8 cellular contexts compared by ENCODE assay signal in the genomic region with DNA sequence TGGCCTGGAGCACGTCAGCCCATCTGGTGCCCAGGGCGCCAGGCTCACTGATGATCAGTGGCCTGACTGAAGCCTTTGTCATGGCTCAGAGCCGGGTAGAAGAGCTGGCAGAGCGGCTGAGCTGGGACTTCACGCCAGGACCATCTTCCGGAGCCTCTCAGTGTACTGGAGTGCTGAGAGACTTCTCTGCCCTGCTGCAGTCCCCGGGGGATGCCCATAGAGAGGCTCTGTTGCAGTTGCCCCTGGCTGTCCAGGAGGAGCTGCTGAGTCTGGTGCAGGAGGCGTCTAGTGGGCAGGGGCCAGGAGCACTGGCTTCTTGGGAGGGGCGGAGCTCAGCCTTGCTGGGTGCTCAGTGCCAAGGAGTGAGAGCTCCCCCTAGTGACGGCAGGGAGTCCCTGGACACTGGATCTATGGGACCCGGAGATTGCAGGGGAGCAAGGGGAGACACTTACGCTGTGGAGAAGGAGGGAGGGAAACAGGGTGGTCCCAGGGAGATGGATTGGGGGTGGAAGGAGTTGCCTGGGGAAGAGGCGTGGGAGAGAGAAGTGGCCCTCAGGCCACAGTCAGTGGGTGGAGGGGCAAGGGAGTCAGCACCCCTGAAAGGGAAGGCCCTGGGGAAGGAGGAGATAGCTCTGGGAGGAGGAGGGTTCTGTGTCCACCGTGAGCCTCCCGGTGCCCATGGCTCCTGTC. TPM values are rescaled to one million over a fixed set of nuclear protein-coding genes. Genes with fewer than 3 reads are reported as not detected.
DNase-seq lines count a peak whose midpoint lies in the region; ATAC-seq, FAIRE-seq and TF ChIP-seq lines count a peak whose summit lies in the region.

No MANE protein-coding gene starts in this region.

- H3K27ac ChIP-seq in caudate nucleus (ENCODE audit: low read depth, low read length) = no peak overlapping the region
- peak overlapping the region; percentile 94 for H3K27ac ChIP-seq in keratinocyte (ENCODE audit: control insufficient read depth, insufficient read depth, low read length)

- DNase-seq in AG10803 (ENCODE audit: low read depth) (peak; percentile 94), NCI-H2227 treated with DMSO at 0.1 percent for 48 hours (lab: John Stamatoyannopoulos, UW) (peak; percentile 86), activated B cell treated with CpG ODN at 0.5 μM for 24 hours (peak; percentile 73), caudate nucleus (lab: John Stamatoyannopoulos, UW) (peak in 54 of 61 donors; percentile 16 to 91 (median 52)), keratinocyte (ENCODE audit: low read depth, low spot score) (peak; percentile 86)
- DNase-seq in stimulated activated CD4-positive, alpha-beta T cell treated with anti-CD3 and anti-CD28 coated beads, Interleukin-15, amount 100 ng/mL, for 24 hours = peak; percentile 96

- dilution Hi-C loops in keratinocyte (cut with MboI; ENCODE audit: extremely low pct_ligation_motif_present, low sequenced_read_pairs) = no loop called here

- H4K20me1 ChIP-seq in keratinocyte (ENCODE audit: control insufficient read depth, extremely low read depth, insufficient read depth, low read length) = no peaks in the 10 kb centered on the region

- ATAC-seq in GM18873 (IDR thresholded peaks at IDR 0.05; ENCODE audit: low FRiP score, unreplicated experiment) = peak; percentile 52
- peak; percentile 48 for ATAC-seq in HG03159 (IDR thresholded peaks at IDR 0.05; ENCODE audit: unreplicated experiment)
- ATAC-seq in activated B cell treated with CpG ODN at 0.5 μM for 24 hours (ENCODE audit: low read depth) = peak; percentile 41

- POLR2A ChIA-PET in activated B cell treated with CpG ODN at 0.5 μM for 24 hours (lab: Charles Lee) = interaction anchor here (0.6 to 5.6 kb wide), 33 partner anchors 10 to 1112 kb away, joined by 3 to 257 read pairs (median 8); a partner anchor contains a TSS

- H3K9me3 ChIP-seq in keratinocyte (ENCODE audit: control insufficient read depth, low read depth, low read length) = no peaks in the 10 kb centered on the region

- H3K9me3 Mint-ChIP-seq in activated B cell treated with CpG ODN at 0.5 μM for 24 hours = no peaks in the 10 kb centered on the region

- FAIRE-seq in keratinocyte (lab: Jason Lieb, UNC) = peak; percentile 13

- H3K4me2 ChIP-seq in keratinocyte (ENCODE audit: control insufficient read depth, extremely low read depth, insufficient read depth, low read depth, low read length) = peak overlapping the region; percentile 94

- H3K4me1 Mint-ChIP-seq in activated B cell treated with CpG ODN at 0.5 μM for 24 hours = peaks cover 53% of the 10 kb centered on the region

- intact Hi-C loops in activated B cell treated with CpG ODN at 0.5 μM for 24 hours (cut with micrococcal nuclease) = loop anchor here (1.0 to 5.0 kb wide), 20 partner anchors 11 to 1129 kb away; a partner anchor contains a TSS

- H3K36me3 Mint-ChIP-seq in activated B cell treated with CpG ODN at 0.5 μM for 24 hours (ENCODE audit: low read depth) = peaks cover 56% of the 10 kb centered on the region

- TF ChIP-seq CTCF in AG10803 (conservative IDR thresholded peaks at IDR 0.05; ENCODE audit: low read length) (peak; percentile 98), activated B cell treated with CpG ODN at 0.5 μM for 24 hours (IDR thresholded peaks at IDR 0.05) (peak; percentile 49), keratinocyte (optimal IDR thresholded peaks at IDR 0.05 in 1 of 3, IDR thresholded peaks at IDR 0.05 in 1 of 3, conservative IDR thresholded peaks at IDR 0.05 in 1 of 3; ENCODE audit: extremely low read depth in 1 of 3, insufficient read depth in 2 of 3, low read length in 3 of 3) (peak; percentile 98)

- H3K79me2 ChIP-seq in keratinocyte (ENCODE audit: control insufficient read depth, insufficient read depth, low read length) = peaks cover 25% of the 10 kb centered on the region

- peak overlapping the region; percentile 95 for H3K9ac ChIP-seq in keratinocyte (ENCODE audit: control insufficient read depth, extremely low read depth, insufficient read depth, low read length)

- peak overlapping the region; percentile 93 for H3K4me3 Mint-ChIP-seq in activated B cell treated with CpG ODN at 0.5 μM for 24 hours

- no peaks in the 10 kb centered on the region for H3K27me3 Mint-ChIP-seq in activated B cell treated with CpG ODN at 0.5 μM for 24 hours

- H3K27ac Mint-ChIP-seq in activated B cell treated with CpG ODN at 0.5 μM for 24 hours = peak overlapping the region; percentile 97

- H3K4me3 ChIP-seq in AG10803 (ENCODE audit: low read length) (peak overlapping the region; percentile 79), keratinocyte (ENCODE audit: control insufficient read depth in 2 of 3, extremely low read depth in 1 of 3, insufficient read depth in 2 of 3, low read depth in 1 of 3, low read length in 3 of 3) (peak overlapping the region; percentile 62 to 96 (median 78))

- CTCF ChIA-PET in activated B cell treated with CpG ODN at 0.5 μM for 24 hours (lab: Charles Lee) = interaction anchor here (0.6 to 9.3 kb wide), 37 partner anchors 9 to 344 kb away, joined by 3 to 353 read pairs (median 5); a partner anchor contains a TSS

- peaks cover 34% of the 10 kb centered on the region for H3K4me1 ChIP-seq in keratinocyte (ENCODE audit: control insufficient read depth, extremely low read depth, insufficient read depth, low read length)

- no peaks in the 10 kb centered on the region for H3K9me1 ChIP-seq in keratinocyte (ENCODE audit: control insufficient read depth, extremely low read depth, insufficient read depth, low read length)

- H3K27me3 ChIP-seq in keratinocyte (ENCODE audit: control insufficient read depth, extremely low read depth, insufficient read depth, low read length) = no peaks in the 10 kb centered on the region

- peaks cover 22 to 33% of the 10 kb centered on the region in 2 experiments for H3K36me3 ChIP-seq in keratinocyte (ENCODE audit: control insufficient read depth in 2 of 2, extremely low read depth in 1 of 2, insufficient read depth in 2 of 2, low read length in 2 of 2)

- H2AFZ ChIP-seq in keratinocyte (ENCODE audit: control insufficient read depth, low read length) = no peak overlapping the region

RNA-seq across cellular contexts. Expression of a gene that starts 2.0 kb away (rescaled TPM):
- total RNA-seq in activated B cell treated with CpG ODN at 0.5 μM for 24 hours = 121 and 130 TPM in 2 replicates
- polyA plus RNA-seq in keratinocyte = 20.4 to 26.0 TPM (median 25.6 TPM) in 3 replicates
- 11.0 TPM for polyA plus RNA-seq in keratinocyte (2011; ENCODE audit: low read depth)
- 19.1 and 19.4 TPM in 2 replicates for polyA plus RNA-seq in keratinocyte (2011; cell fraction: cytosol; rRNA removed)
- 59.1 and 62.5 TPM in 2 replicates for polyA plus RNA-seq in keratinocyte (2011; cell fraction: nucleus; rRNA removed)
- 29.5 and 38.1 TPM in 2 replicates for polyA plus RNA-seq in keratinocyte (2012; ENCODE audit: low replicate concordance)
- polyA minus RNA-seq in keratinocyte = 30.4 to 55.1 TPM (median 36.3 TPM) in 3 replicates
- polyA minus RNA-seq in keratinocyte (2011; cell fraction: cytosol; rRNA and poly(A)+ RNA removed) = 18.2 TPM
- polyA minus RNA-seq in keratinocyte (2011; cell fraction: nucleus; rRNA and poly(A)+ RNA removed) = 30.8 and 40.9 TPM in 2 replicates

RNA-seq across cellular contexts. Expression of a gene that starts 2.2 kb away (rescaled TPM):
- 56.0 and 61.1 TPM in 2 replicates for total RNA-seq in activated B cell treated with CpG ODN at 0.5 μM for 24 hours
- polyA plus RNA-seq in keratinocyte = 1.1 to 1.8 TPM (median 1.6 TPM) in 3 replicates
- 0.26 TPM for polyA plus RNA-seq in keratinocyte (2011; ENCODE audit: low read depth)
- 0.83 and 1.0 TPM in 2 replicates for polyA plus RNA-seq in keratinocyte (2011; cell fraction: cytosol; rRNA removed)
- polyA plus RNA-seq in keratinocyte (2011; cell fraction: nucleus; rRNA removed) = 7.6 and 8.3 TPM in 2 replicates
- 0.65 and 1.2 TPM in 2 replicates for polyA plus RNA-seq in keratinocyte (2012; ENCODE audit: low replicate concordance)
- polyA minus RNA-seq in keratinocyte = 0.26 to 1.6 TPM (median 0.59 TPM) in 3 replicates
- polyA minus RNA-seq in keratinocyte (2011; cell fraction: cytosol; rRNA and poly(A)+ RNA removed) = not detected
- 0.32 and 1.1 TPM in 2 replicates for polyA minus RNA-seq in keratinocyte (2011; cell fraction: nucleus; rRNA and poly(A)+ RNA removed)

RNA-seq across cellular contexts. Expression of a gene that starts 10.9 kb away (rescaled TPM):
- total RNA-seq in activated B cell treated with CpG ODN at 0.5 μM for 24 hours = 70.6 and 80.0 TPM in 2 replicates
- 25.3 to 31.1 TPM (median 27.4 TPM) in 3 replicates for polyA plus RNA-seq in keratinocyte
- polyA plus RNA-seq in keratinocyte (2011; ENCODE audit: low read depth) = 1.6 TPM
- polyA plus RNA-seq in keratinocyte (2011; cell fraction: cytosol; rRNA removed) = 12.9 and 25.7 TPM in 2 replicates
- polyA plus RNA-seq in keratinocyte (2011; cell fraction: nucleus; rRNA removed) = 82.1 and 87.4 TPM in 2 replicates
- 23.7 and 29.3 TPM in 2 replicates for polyA plus RNA-seq in keratinocyte (2012; ENCODE audit: low replicate concordance)
- polyA minus RNA-seq in keratinocyte = 7.9 to 14.1 TPM (median 8.1 TPM) in 3 replicates
- 14.2 TPM for polyA minus RNA-seq in keratinocyte (2011; cell fraction: cytosol; rRNA and poly(A)+ RNA removed)
- 7.8 and 9.8 TPM in 2 replicates for polyA minus RNA-seq in keratinocyte (2011; cell fraction: nucleus; rRNA and poly(A)+ RNA removed)

RNA-seq across cellular contexts. Expression of a gene that starts 32.9 kb away (rescaled TPM):
- 0.02 and 0.04 TPM in 2 replicates for total RNA-seq in activated B cell treated with CpG ODN at 0.5 μM for 24 hours
- polyA plus RNA-seq in keratinocyte = 4.9 to 9.0 TPM (median 6.5 TPM) in 3 replicates
- 1.2 TPM for polyA plus RNA-seq in keratinocyte (2011; ENCODE audit: low read depth)
- 3.4 and 4.3 TPM in 2 replicates for polyA plus RNA-seq in keratinocyte (2011; cell fraction: cytosol; rRNA removed)
- polyA plus RNA-seq in keratinocyte (2011; cell fraction: nucleus; rRNA removed) = 22.8 and 30.1 TPM in 2 replicates
- polyA plus RNA-seq in keratinocyte (2012; ENCODE audit: low replicate concordance) = 4.4 and 6.6 TPM in 2 replicates
- polyA minus RNA-seq in keratinocyte = 10.8 to 22.1 TPM (median 18.5 TPM) in 3 replicates
- 10.9 TPM for polyA minus RNA-seq in keratinocyte (2011; cell fraction: cytosol; rRNA and poly(A)+ RNA removed)
- polyA minus RNA-seq in keratinocyte (2011; cell fraction: nucleus; rRNA and poly(A)+ RNA removed) = 25.7 and 35.4 TPM in 2 replicates
